13 cellular contexts compared by ENCODE assay signal in genomic region chr6:27127874-27128795, GRCh38.
DNase-seq lines count a peak whose midpoint lies in the region; ATAC-seq, FAIRE-seq and TF ChIP-seq lines count a peak whose summit lies in the region.
"Had no signal": no experiment of that assay in that cellular context is flagged by ENCODE, and none has a peak within 500 bp of the region (broad histone marks: within the 10 kb centered on the region; RNA-seq: fewer than 3 reads in every experiment).

No MANE protein-coding gene starts in this region.

- peaks cover 43% of the 10 kb centered on the region for H3K4me1 ChIP-seq in Panc1 (ENCODE audit: control insufficient read depth, insufficient read depth, low read length)

- CTCF ChIA-PET in Panc1 (lab: Charles Lee), result interaction anchor here (1.5 kb wide), 1 partner anchor 49 kb away, joined by 5 read pairs; no protein-coding TSS in a partner anchor

- in situ Hi-C loops in Panc1 (cut with HindIII; ENCODE audit: low pct_unique_long_range_greater_than_20kb, low sequenced_read_pairs), result no loop called here

- H3K4me3 ChIP-seq in GM12864 (ENCODE audit: low read depth, low read length) (peak overlapping the region; percentile 1; the same call in 1 of the 2 replicates), Panc1 (ENCODE audit: low read depth in 2 of 2, low read length in 2 of 2) (peak overlapping the region; percentile 34 to 67)

- POLR2A ChIA-PET in Panc1 (lab: Charles Lee), result interaction anchor here (0.7 to 1.4 kb wide), 3 partner anchors 15 to 1107 kb away, joined by 3 to 16 read pairs (median 6); a partner anchor contains a TSS

- no peak for TF ChIP-seq CTCF in GM12864 (IDR thresholded peaks at IDR 0.05; ENCODE audit: low read depth, low read length, missing control alignments)
- TF ChIP-seq CTCF in Panc1 (IDR thresholded peaks at IDR 0.05), result no peak

- peak overlapping the region; percentile 100 for H3K27ac ChIP-seq in Panc1 (ENCODE audit: low read length)

- H3K36me3 ChIP-seq in Panc1 (ENCODE audit: control insufficient read depth, insufficient read depth, low read length), result no peaks in the 10 kb centered on the region

- BruUV-seq in Panc1 (replicated peaks; lab: Mats Ljungman, UMichigan), result no TSS peak

- DNase-seq in GM12864 (ENCODE audit: low read depth), result no peak
- DNase-seq in Panc1 (ENCODE audit: low read depth, low spot score), result no peak
- peak; percentile 10 for DNase-seq in fibroblast of peridontal ligament (ENCODE audit: extremely low read depth)
- no peak for DNase-seq in left cardiac atrium
- no peak for DNase-seq in NCI-H1105 (lab: John Stamatoyannopoulos, UW)
- no peak for DNase-seq in NCI-H526 treated with DMSO at 0.1 percent for 48 hours (lab: John Stamatoyannopoulos, UW)
- DNase-seq: activated T-cell treated with anti-CD3 and anti-CD28 coated beads for 4 hours, AML-193, DMS79, NCI-H226 had no signal

- H3K9me3 ChIP-seq in Panc1 (ENCODE audit: control insufficient read depth, insufficient read depth, low read depth, low read length), result no peaks in the 10 kb centered on the region

- no peaks in the 10 kb centered on the region for H3K27me3 ChIP-seq in Panc1 (ENCODE audit: control insufficient read depth, insufficient read depth, low read length)

- peak; percentile 96 for FAIRE-seq in A204.1 (lab: Jason Lieb, UNC)
- FAIRE-seq: urothelium cell line had no signal

- ATAC-seq in Panc1 (no peak), left cardiac atrium (no peak), HG03571 (IDR thresholded peaks at IDR 0.05; ENCODE audit: unreplicated experiment) (no peak)

- intact Hi-C loops in Panc1 (cut with micrococcal nuclease; ENCODE audit: unreplicated experiment) (no loop called here), left cardiac atrium (cut with DNase I) (loop anchor here in 1 of 2 donors (1.0 kb wide), 1 partner anchor 30 kb away; no protein-coding TSS in a partner anchor)
